In genomic region chr6:37169458-37170272, GRCh38 we compare ENCODE assay signal across 8 cellular contexts. TPM values are rescaled to one million over a fixed set of nuclear protein-coding genes. Genes with fewer than 3 reads are reported as not detected.
DNase-seq lines count a peak whose midpoint lies in the region; ATAC-seq and TF ChIP-seq lines count a peak whose summit lies in the region.

TSS of gene PIM1 (plus strand) at chr6:37170152. CDS start at chr6:37170576, 424 bp downstream.

- intact Hi-C loops in Panc1 (cut with micrococcal nuclease; ENCODE audit: unreplicated experiment): loop anchor here (5.0 kb wide), 1 partner anchor 37 kb away; no protein-coding TSS in a partner anchor

- peaks cover 28% of the 10 kb centered on the region for H3K4me1 ChIP-seq in Panc1 (ENCODE audit: control insufficient read depth, insufficient read depth, low read length)
- no peaks in the 10 kb centered on the region for H3K4me1 ChIP-seq in esophagus (ENCODE audit: control insufficient read depth in 2 of 2, insufficient read depth in 2 of 2, low read length in 1 of 2)
- peaks cover 33% of the 10 kb centered on the region for H3K4me1 ChIP-seq in muscle layer of colon (ENCODE audit: insufficient read depth, low read length)

- H3K27me3 ChIP-seq in Panc1 (ENCODE audit: control insufficient read depth, insufficient read depth, low read length) (no peaks in the 10 kb centered on the region), esophagus (ENCODE audit: control insufficient read depth in 1 of 2, insufficient read depth in 2 of 2, low read length in 2 of 2) (no peaks in the 10 kb centered on the region), muscle layer of colon (ENCODE audit: control insufficient read depth in 1 of 2, insufficient read depth in 2 of 2, low read length in 2 of 2) (no peaks in the 10 kb centered on the region)

- in situ Hi-C loops in KBM-7 (cut with MboI; ENCODE audit: low pct_unique_long_range_greater_than_20kb, low sequenced_read_pairs): loop anchor here (10.0 kb wide), 1 partner anchor 115 kb away; no protein-coding TSS in a partner anchor
- in situ Hi-C loops in Panc1 (cut with HindIII; ENCODE audit: low pct_unique_long_range_greater_than_20kb, low sequenced_read_pairs): no loop called here

- H3K27ac ChIP-seq in Panc1 (ENCODE audit: low read length): peak within 1 kb of the TSS; percentile 96
- H3K27ac ChIP-seq in esophagus (ENCODE audit: low read depth in 2 of 2, low read length in 1 of 2): peak within 1 kb of the TSS; percentile 96 to 98
- peak within 1 kb of the TSS; percentile 97 for H3K27ac ChIP-seq in muscle layer of colon (ENCODE audit: low read depth, low read length)

- peaks cover 48% of the 10 kb centered on the region for H3K4me1 Mint-ChIP-seq in activated T-cell treated with anti-CD3 and anti-CD28 coated beads, Interleukin-2, amount 50 U/mL, for 4 hours (ENCODE audit: low read depth)

- 0 to 1% methylated on average over 50 to 95 of the region's 95 CpGs for WGBS in esophagus, 2 donors

- CTCF ChIA-PET in Panc1 (lab: Charles Lee): interaction anchor here (0.5 to 1.2 kb wide), 4 partner anchors 25 to 795 kb away, joined by 3 to 14 read pairs (median 4); no protein-coding TSS in a partner anchor

- H3K9ac ChIP-seq in muscle layer of colon (ENCODE audit: low read length): peak within 1 kb of the TSS; percentile 95

- H3K4me3 Mint-ChIP-seq in activated T-cell treated with anti-CD3 and anti-CD28 coated beads, Interleukin-2, amount 50 U/mL, for 4 hours: peak within 1 kb of the TSS; percentile 93

- DNase-seq in DMS114 treated with DMSO at 0.1 percent for 48 hours (lab: John Stamatoyannopoulos, UW; ENCODE audit: unreplicated experiment) (peak; percentile 95), KBM-7 (peak; percentile 93), Panc1 (ENCODE audit: low read depth, low spot score) (peak; percentile 62)
- DNase-seq in activated T-cell treated with anti-CD3 and anti-CD28 coated beads, Interleukin-2, amount 50 U/mL, for 4 hours: peak; percentile 99
- peak; percentile 98 to 99 for DNase-seq in stimulated activated CD8-positive, alpha-beta memory T cell treated with anti-CD3 and anti-CD28 coated beads, Interleukin-7, amount 100 ng/mL, for 1 hour (ENCODE audit: low read depth in 2 of 2)

- no peak for TF ChIP-seq CTCF in Panc1 (IDR thresholded peaks at IDR 0.05)

- H3K9me3 Mint-ChIP-seq in activated T-cell treated with anti-CD3 and anti-CD28 coated beads, Interleukin-2, amount 50 U/mL, for 4 hours: no peaks in the 10 kb centered on the region

- peak; percentile 51 for ATAC-seq in GM21619 (IDR thresholded peaks at IDR 0.05; ENCODE audit: unreplicated experiment)
- ATAC-seq in Panc1: peak; percentile 89
- peak; percentile 77 to 81 for ATAC-seq in activated T-cell treated with anti-CD3 and anti-CD28 coated beads, Interleukin-2, amount 50 U/mL, for 4 hours

- H3K36me3 ChIP-seq in Panc1 (ENCODE audit: control insufficient read depth, insufficient read depth, low read length) (peaks cover 12% of the 10 kb centered on the region), esophagus (ENCODE audit: control insufficient read depth in 2 of 2, insufficient read depth in 2 of 2, low read length in 1 of 2) (peaks cover 16 to 20% of the 10 kb centered on the region in 2 donors), muscle layer of colon (ENCODE audit: insufficient read depth, low read length) (peaks cover 23% of the 10 kb centered on the region)

- H3K4me3 ChIP-seq in Panc1 (ENCODE audit: low read depth in 2 of 2, low read length in 2 of 2) (peak within 1 kb of the TSS; percentile 80 to 81), esophagus (ENCODE audit: low read depth in 1 of 2, low read length in 2 of 2) (peak within 1 kb of the TSS; percentile 93 to 99), muscle layer of colon (ENCODE audit: low read depth in 1 of 2, low read length in 2 of 2) (peak within 1 kb of the TSS; percentile 87 to 89)

- BruUV-seq in Panc1 (replicated peaks; lab: Mats Ljungman, UMichigan): no TSS peak

- no peaks in the 10 kb centered on the region for H3K27me3 Mint-ChIP-seq in activated T-cell treated with anti-CD3 and anti-CD28 coated beads, Interleukin-2, amount 50 U/mL, for 4 hours (ENCODE audit: low read depth)

- H3K9me3 ChIP-seq in Panc1 (ENCODE audit: control insufficient read depth, insufficient read depth, low read depth, low read length) (no peaks in the 10 kb centered on the region), esophagus (ENCODE audit: control insufficient read depth in 2 of 2, insufficient read depth in 1 of 2, low read depth in 1 of 2, low read length in 1 of 2) (no peaks in the 10 kb centered on the region), muscle layer of colon (ENCODE audit: low read length) (no peaks in the 10 kb centered on the region)

- H3K36me3 Mint-ChIP-seq in activated T-cell treated with anti-CD3 and anti-CD28 coated beads, Interleukin-2, amount 50 U/mL, for 4 hours (ENCODE audit: insufficient read depth): peaks cover 27% of the 10 kb centered on the region

- POLR2A ChIA-PET in Panc1 (lab: Charles Lee): interaction anchor here (0.6 to 1.5 kb wide), 4 partner anchors 28 to 141 kb away, joined by 3 to 10 read pairs (median 4); no protein-coding TSS in a partner anchor

RNA-seq across cellular contexts. Expression of gene PIM1, which starts in this region (rescaled TPM):
- total RNA-seq in Panc1 (2021; ENCODE audit: unreplicated experiment): 42.1 TPM
- 24.5 TPM for polyA plus RNA-seq in Panc1 (2012; ENCODE audit: insufficient read length)
- 10 to 100 TPM; 59.6 to 72.8 (median 60.1) TPM for total RNA-seq in activated T-cell treated with anti-CD3 and anti-CD28 coated beads, Interleukin-2, amount 50 U/mL, for 4 hours
- 100 to 1,000 TPM; 174 to 178 TPM for polyA plus RNA-seq in esophagus

Comparison
In these comparisons a context has a peak if more than half of its experiments do, and no peak if none do; other contexts are left out.
1. Peak in every context shown above with its lines: DNase-seq, ATAC-seq, H3K4me3 ChIP-seq and H3K27ac ChIP-seq.